In genomic region chr10:129568562-129569344, GRCh38 we compare ENCODE assay signal across 23 cellular contexts.
A peak's percentile ranks its signal among the peaks of the same experiment; 100 is the strongest.
DNase-seq lines count a peak whose midpoint lies in the region; ATAC-seq and TF ChIP-seq lines count a peak whose summit lies in the region.
"Had no signal": no experiment of that assay in that cellular context is flagged by ENCODE, and none has a peak within 500 bp of the region (broad histone marks: within the 10 kb centered on the region; RNA-seq: fewer than 3 reads in every experiment).

No MANE protein-coding gene starts in this region.

- peak; percentile 49 for ATAC-seq in activated CD8-positive, alpha-beta T cell treated with anti-CD3 and anti-CD28 coated beads for 36 hours
- no peak for ATAC-seq in activated CD8-positive, alpha-beta T cell treated with anti-CD3 and anti-CD28 coated beads, Interleukin-2, amount 10 ng/mL, durations not matched to agents 7 days and 5 days
- ATAC-seq in GM21529 (IDR thresholded peaks at IDR 0.05; ENCODE audit: unreplicated experiment): no peak
- no peak for ATAC-seq in WTC11
- ATAC-seq: gastrocnemius medialis, mucosa of descending colon had no signal

- H3K36me3 ChIP-seq in OCI-LY7 (ENCODE audit: insufficient read depth, low read length) (no peaks in the 10 kb centered on the region), right atrium auricular region (no peaks in the 10 kb centered on the region), thymus (ENCODE audit: control insufficient read depth, insufficient read depth) (no peaks in the 10 kb centered on the region)
- H3K36me3 ChIP-seq: gastrocnemius medialis, neural progenitor cell, SJSA1 had no signal

- no peaks in the 10 kb centered on the region for H3K79me2 ChIP-seq in OCI-LY7 (ENCODE audit: insufficient read depth, low read depth, low read length)

- DNase-seq in activated CD8-positive, alpha-beta T cell treated with anti-CD3 and anti-CD28 coated beads for 36 hours: peak; percentile 50
- DNase-seq in activated CD8-positive, alpha-beta T cell treated with anti-CD3 and anti-CD28 coated beads, Interleukin-2, amount 10 ng/mL, durations not matched to agents 7 days and 5 days: no peak
- DNase-seq in OCI-LY7 (ENCODE audit: low spot score): peak; percentile 27
- peak; percentile 43 for DNase-seq in right atrium auricular region (ENCODE audit: low spot score)
- no peak for DNase-seq in WTC11 (ENCODE audit: low spot score)
- no peak for DNase-seq in NCI-H446 (lab: John Stamatoyannopoulos, UW)
- DNase-seq: gastrocnemius medialis, left cardiac atrium, MM.1S, mucosa of descending colon, NCI-H146, NCI-H2171 treated with DMSO at 0.1 percent for 48 hours, NCI-H69, PC-9 had no signal

- no peak overlapping the region for H3K27ac Mint-ChIP-seq in activated CD8-positive, alpha-beta T cell treated with anti-CD3 and anti-CD28 coated beads for 36 hours
- H3K27ac Mint-ChIP-seq in activated CD8-positive, alpha-beta T cell treated with anti-CD3 and anti-CD28 coated beads, Interleukin-2, amount 10 ng/mL, durations not matched to agents 7 days and 5 days: no peak overlapping the region
- H3K27ac Mint-ChIP-seq in WTC11: no peak overlapping the region
- H3K27ac Mint-ChIP-seq: activated naive CD4-positive, alpha-beta T cell treated with anti-CD3 and anti-CD28 coated beads, Interleukin-2, amount 50 U/mL, for 24 hours; neural progenitor cell had no signal

- H3K27me3 Mint-ChIP-seq in activated CD8-positive, alpha-beta T cell treated with anti-CD3 and anti-CD28 coated beads for 36 hours: no peaks in the 10 kb centered on the region
- H3K27me3 Mint-ChIP-seq in activated CD8-positive, alpha-beta T cell treated with anti-CD3 and anti-CD28 coated beads, Interleukin-2, amount 10 ng/mL, durations not matched to agents 7 days and 5 days (ENCODE audit: low read depth): no peaks in the 10 kb centered on the region
- no peaks in the 10 kb centered on the region for H3K27me3 Mint-ChIP-seq in WTC11 (ENCODE audit: low read depth)
- H3K27me3 Mint-ChIP-seq: activated naive CD4-positive, alpha-beta T cell treated with anti-CD3 and anti-CD28 coated beads, Interleukin-2, amount 50 U/mL, for 24 hours had no signal

- H3K27me3 ChIP-seq in right atrium auricular region (no peaks in the 10 kb centered on the region), thymus (ENCODE audit: control insufficient read depth, insufficient read depth) (no peaks in the 10 kb centered on the region)
- H3K27me3 ChIP-seq: ascending aorta, esophagus muscularis mucosa, gastrocnemius medialis, neural progenitor cell, SJSA1 had no signal

- peaks cover 2% of the 10 kb centered on the region for H3K9me3 Mint-ChIP-seq in activated CD8-positive, alpha-beta T cell treated with anti-CD3 and anti-CD28 coated beads for 36 hours
- H3K9me3 Mint-ChIP-seq in activated CD8-positive, alpha-beta T cell treated with anti-CD3 and anti-CD28 coated beads, Interleukin-2, amount 10 ng/mL, durations not matched to agents 7 days and 5 days (ENCODE audit: insufficient read depth): peaks cover 7% of the 10 kb centered on the region
- no peaks in the 10 kb centered on the region for H3K9me3 Mint-ChIP-seq in WTC11

- WGBS in thymus: 73% methylated on average over 16 of the region's 16 CpGs

- H3K9me3 ChIP-seq in OCI-LY7 (ENCODE audit: low read length) (no peaks in the 10 kb centered on the region), right atrium auricular region (no peaks in the 10 kb centered on the region), thymus (ENCODE audit: control insufficient read depth) (no peaks in the 10 kb centered on the region)
- H3K9me3 ChIP-seq: esophagus muscularis mucosa, gastrocnemius medialis, mucosa of descending colon had no signal

- TF ChIP-seq CTCF in activated CD8-positive, alpha-beta T cell treated with anti-CD3 and anti-CD28 coated beads for 36 hours (IDR thresholded peaks at IDR 0.05): no peak
- TF ChIP-seq CTCF in OCI-LY7 (conservative IDR thresholded peaks at IDR 0.05; ENCODE audit: low read length) (no peak), right atrium auricular region (IDR thresholded peaks at IDR 0.05) (no peak), WTC11 (IDR thresholded peaks at IDR 0.05) (no peak)

- no peak overlapping the region for H3K4me3 Mint-ChIP-seq in activated CD8-positive, alpha-beta T cell treated with anti-CD3 and anti-CD28 coated beads for 36 hours
- H3K4me3 Mint-ChIP-seq in activated CD8-positive, alpha-beta T cell treated with anti-CD3 and anti-CD28 coated beads, Interleukin-2, amount 10 ng/mL, durations not matched to agents 7 days and 5 days: no peak overlapping the region
- no peak overlapping the region for H3K4me3 Mint-ChIP-seq in WTC11
- H3K4me3 Mint-ChIP-seq: activated naive CD4-positive, alpha-beta T cell treated with anti-CD3 and anti-CD28 coated beads, Interleukin-2, amount 50 U/mL, for 24 hours; neural progenitor cell had no signal

- H3K4me1 ChIP-seq in OCI-LY7 (ENCODE audit: insufficient read depth, low read length, poor library complexity, severe bottlenecking) (no peaks in the 10 kb centered on the region), right atrium auricular region (no peaks in the 10 kb centered on the region), thymus (ENCODE audit: control insufficient read depth, insufficient read depth, low read length) (peaks cover 6% of the 10 kb centered on the region)
- H3K4me1 ChIP-seq: ascending aorta, esophagus muscularis mucosa, gastrocnemius medialis, neural progenitor cell, SJSA1 had no signal

- CTCF ChIA-PET in activated CD8-positive, alpha-beta T cell treated with anti-CD3 and anti-CD28 coated beads for 36 hours (lab: Charles Lee): no interaction called here
- CTCF ChIA-PET in activated CD8-positive, alpha-beta T cell treated with anti-CD3 and anti-CD28 coated beads, Interleukin-2, amount 10 ng/mL, durations not matched to agents 7 days and 5 days (lab: Charles Lee): no interaction called here
- CTCF ChIA-PET in OCI-LY7 (lab: Charles Lee; ENCODE audit: unreplicated experiment) (no interaction called here), WTC11 (lab: Charles Lee) (no interaction called here)

- POLR2A ChIA-PET in activated CD8-positive, alpha-beta T cell treated with anti-CD3 and anti-CD28 coated beads for 36 hours (lab: Charles Lee): no interaction called here
- POLR2A ChIA-PET in activated CD8-positive, alpha-beta T cell treated with anti-CD3 and anti-CD28 coated beads, Interleukin-2, amount 10 ng/mL, durations not matched to agents 7 days and 5 days (lab: Charles Lee): no interaction called here
- POLR2A ChIA-PET in OCI-LY7 (lab: Charles Lee): interaction anchor here (0.6 to 0.8 kb wide), 2 partner anchors 102 to 334 kb away, joined by 3 read pairs; no protein-coding TSS in a partner anchor
- POLR2A ChIA-PET in WTC11 (lab: Charles Lee): no interaction called here

- H3K4me3 ChIP-seq in OCI-LY7 (ENCODE audit: low read depth, low read length, poor library complexity, severe bottlenecking) (no peak overlapping the region), right atrium auricular region (no peak overlapping the region), thymus (ENCODE audit: low read length) (no peak overlapping the region)
- H3K4me3 ChIP-seq: ascending aorta, esophagus muscularis mucosa, gastrocnemius medialis, mucosa of descending colon, neural progenitor cell, PC-9, SJSA1 had no signal

- intact Hi-C loops in activated CD8-positive, alpha-beta T cell treated with anti-CD3 and anti-CD28 coated beads for 36 hours (cut with micrococcal nuclease): no loop called here
- intact Hi-C loops in OCI-LY7 (cut with micrococcal nuclease; ENCODE audit: unreplicated experiment): no loop called here

- H2AFZ ChIP-seq in OCI-LY7 (ENCODE audit: low read length): no peak overlapping the region
- H2AFZ ChIP-seq: neural progenitor cell, PC-9 had no signal

- no TSS peak for BruUV-seq in OCI-LY7 (replicated peaks; lab: Mats Ljungman, UMichigan)

- H4K20me1 ChIP-seq in OCI-LY7 (ENCODE audit: insufficient read depth, low read length): no peaks in the 10 kb centered on the region; the same call in 1 of the 2 replicates

- no peaks in the 10 kb centered on the region for H3K9me2 ChIP-seq in OCI-LY7 (ENCODE audit: insufficient read depth, low read length)

- peaks cover 3% of the 10 kb centered on the region for H3K4me1 Mint-ChIP-seq in activated CD8-positive, alpha-beta T cell treated with anti-CD3 and anti-CD28 coated beads for 36 hours (ENCODE audit: low read depth)
- H3K4me1 Mint-ChIP-seq in activated CD8-positive, alpha-beta T cell treated with anti-CD3 and anti-CD28 coated beads, Interleukin-2, amount 10 ng/mL, durations not matched to agents 7 days and 5 days (ENCODE audit: low read depth): no peaks in the 10 kb centered on the region
- no peaks in the 10 kb centered on the region for H3K4me1 Mint-ChIP-seq in WTC11
- H3K4me1 Mint-ChIP-seq: activated naive CD4-positive, alpha-beta T cell treated with anti-CD3 and anti-CD28 coated beads, Interleukin-2, amount 50 U/mL, for 24 hours had no signal

- no peak overlapping the region for H3K4me2 ChIP-seq in OCI-LY7 (ENCODE audit: low read length)
- H3K4me2 ChIP-seq: neural progenitor cell, PC-9 had no signal

- peaks cover 40% of the 10 kb centered on the region for H3K36me3 Mint-ChIP-seq in activated CD8-positive, alpha-beta T cell treated with anti-CD3 and anti-CD28 coated beads for 36 hours (ENCODE audit: low read depth)
- H3K36me3 Mint-ChIP-seq in activated CD8-positive, alpha-beta T cell treated with anti-CD3 and anti-CD28 coated beads, Interleukin-2, amount 10 ng/mL, durations not matched to agents 7 days and 5 days (ENCODE audit: low read depth): peaks cover 8% of the 10 kb centered on the region
- no peaks in the 10 kb centered on the region for H3K36me3 Mint-ChIP-seq in WTC11

- H3K27ac ChIP-seq in OCI-LY7 (ENCODE audit: low read depth, low read length, poor library complexity, severe bottlenecking) (no peak overlapping the region), right atrium auricular region (no peak overlapping the region), thymus (ENCODE audit: low read depth) (peak overlapping the region; percentile 56)
- H3K27ac ChIP-seq: ascending aorta, C4-2B, esophagus muscularis mucosa, gastrocnemius medialis, HL-60, neural progenitor cell, PC-9, SJSA1 had no signal

Comparison
In these comparisons a context has a peak if more than half of its experiments do, and no peak if none do; other contexts are left out.
1. DNase-seq: peak in activated CD8-positive, alpha-beta T cell treated with anti-CD3 and anti-CD28 coated beads for 36 hours (single experiment), OCI-LY7 (single experiment) and right atrium auricular region (single experiment); none in activated CD8-positive, alpha-beta T cell treated with anti-CD3 and anti-CD28 coated beads, Interleukin-2, amount 10 ng/mL, durations not matched to agents 7 days and 5 days (single experiment), WTC11 (single experiment) and NCI-H446 (0 of 2).